In genomic region chr9:69894720-69895119, GRCh38 we compare ENCODE assay signal across 22 cellular contexts.
A peak's percentile ranks its signal among the peaks of the same experiment; 100 is the strongest.
DNase-seq lines count a peak whose midpoint lies in the region; ATAC-seq and TF ChIP-seq lines count a peak whose summit lies in the region.
"Had no signal": no experiment of that assay in that cellular context is flagged by ENCODE, and none has a peak within 500 bp of the region (broad histone marks: within the 10 kb centered on the region; RNA-seq: fewer than 3 reads in every experiment).

No MANE protein-coding gene starts in this region.

- H2AK9ac ChIP-seq in IMR-90 (replicated peaks; ENCODE audit: low read depth, low read length, poor library complexity): no peak overlapping the region

- no peak for TF ChIP-seq POLR2A in IMR-90 (IDR thresholded peaks at IDR 0.05; ENCODE audit: low read depth, low read length)

- H3K27ac Mint-ChIP-seq in Calu3 (ENCODE audit: unreplicated experiment): peak overlapping the region; percentile 27
- H3K27ac Mint-ChIP-seq: CD4-positive, CD25-positive, alpha-beta regulatory T cell had no signal

- H3K9me3 ChIP-seq in IMR-90 (ENCODE audit: control insufficient read depth, insufficient read depth, low read length): no peaks in the 10 kb centered on the region
- H3K9me3 ChIP-seq in hepatocyte (ENCODE audit: low read depth): no peaks in the 10 kb centered on the region
- no peaks in the 10 kb centered on the region for H3K9me3 ChIP-seq in mesenchymal stem cell (ENCODE audit: control insufficient read depth, low read length)
- no peaks in the 10 kb centered on the region for H3K9me3 ChIP-seq in effector memory CD4-positive, alpha-beta T cell (ENCODE audit: control insufficient read depth, low read length)
- no peaks in the 10 kb centered on the region for H3K9me3 ChIP-seq in ascending aorta
- H3K9me3 ChIP-seq: BLaER1, HAP-1, SJCRH30 had no signal

- H3K27me3 ChIP-seq in IMR-90 (ENCODE audit: control insufficient read depth, insufficient read depth, low read length) (no peaks in the 10 kb centered on the region), hepatocyte (no peaks in the 10 kb centered on the region), mesenchymal stem cell (ENCODE audit: control insufficient read depth in 1 of 2, insufficient read depth in 1 of 2, low read length in 2 of 2) (no peaks in the 10 kb centered on the region), ascending aorta (no peaks in the 10 kb centered on the region)
- H3K27me3 ChIP-seq in effector memory CD4-positive, alpha-beta T cell (replicated peaks; ENCODE audit: control insufficient read depth, insufficient read depth, low read length, poor library complexity, severe bottlenecking): no peaks in the 10 kb centered on the region
- H3K27me3 ChIP-seq: BLaER1, SJCRH30 had no signal

- POLR2A ChIA-PET in IMR-90 (lab: Charles Lee; ENCODE audit: unreplicated experiment): no interaction called here

- H3K4me3 Mint-ChIP-seq in Calu3 (ENCODE audit: low read depth, unreplicated experiment): no peak overlapping the region
- H3K4me3 Mint-ChIP-seq: CD4-positive, CD25-positive, alpha-beta regulatory T cell had no signal

- H3K4me1 Mint-ChIP-seq in Calu3 (ENCODE audit: low read depth, unreplicated experiment): peaks cover 38% of the 10 kb centered on the region
- H3K4me1 Mint-ChIP-seq: CD4-positive, CD25-positive, alpha-beta regulatory T cell had no signal

- in situ Hi-C loops in IMR-90 (cut with MboI; ENCODE audit: low sequenced_read_pairs): no loop called here

- peaks cover 6% of the 10 kb centered on the region for H3K36me3 Mint-ChIP-seq in Calu3 (ENCODE audit: insufficient read depth, unreplicated experiment)
- H3K36me3 Mint-ChIP-seq: CD4-positive, CD25-positive, alpha-beta regulatory T cell had no signal

- H3K9me3 Mint-ChIP-seq in Calu3 (ENCODE audit: low read depth, unreplicated experiment): peaks cover 3% of the 10 kb centered on the region
- H3K9me3 Mint-ChIP-seq: CD4-positive, CD25-positive, alpha-beta regulatory T cell had no signal

- H3K4me2 ChIP-seq in IMR-90 (ENCODE audit: low read depth, low read length) (no peak overlapping the region), hepatocyte (no peak overlapping the region), mesenchymal stem cell (ENCODE audit: low read length, poor library complexity, severe bottlenecking) (no peak overlapping the region)
- H3K4me2 ChIP-seq: BLaER1, PC-9 had no signal

- H3K9ac ChIP-seq in IMR-90 (ENCODE audit: low read depth, low read length) (no peak overlapping the region), mesenchymal stem cell (ENCODE audit: low read length) (no peak overlapping the region)
- H3K9ac ChIP-seq: BLaER1 had no signal

- H2AK5ac ChIP-seq in IMR-90 (ENCODE audit: low read depth, low read length) (0 out of 2 replicates have a peak overlapping the region, but pooled peaks have one; percentile 10), mesenchymal stem cell (ENCODE audit: low read length, severe bottlenecking) (peak overlapping the region; percentile 99)

- H3K18ac ChIP-seq in IMR-90 (ENCODE audit: low read depth, low read length) (no peak overlapping the region; the same call in 1 of the 2 replicates), mesenchymal stem cell (ENCODE audit: low read depth in 1 of 2, low read length in 2 of 2) (no peak overlapping the region)

- peak overlapping the region in 1 of 2 experiments; percentile 39 for H2BK12ac ChIP-seq in mesenchymal stem cell (ENCODE audit: low read length in 2 of 2)

- H2AFZ ChIP-seq in IMR-90 (replicated peaks; ENCODE audit: low read length, poor library complexity) (no peak overlapping the region), hepatocyte (no peak overlapping the region), mesenchymal stem cell (ENCODE audit: low read depth, low read length) (no peak overlapping the region)
- H2AFZ ChIP-seq: PC-9 had no signal

- H4K20me1 ChIP-seq in IMR-90 (ENCODE audit: insufficient read depth, low read length) (no peaks in the 10 kb centered on the region), hepatocyte (ENCODE audit: insufficient read depth, poor library complexity, severe bottlenecking) (no peaks in the 10 kb centered on the region)
- H4K20me1 ChIP-seq: BLaER1 had no signal

- TF ChIP-seq RAD21 in IMR-90 (IDR thresholded peaks at IDR 0.05; ENCODE audit: low read length): no peak

- H3K4me3 ChIP-seq in IMR-90 (ENCODE audit: insufficient read depth, low read depth, low read length) (no peak overlapping the region), hepatocyte (no peak overlapping the region), mesenchymal stem cell (ENCODE audit: insufficient read depth in 1 of 2, low read depth in 1 of 2, low read length in 2 of 2) (no peak overlapping the region), ascending aorta (no peak overlapping the region)
- no peak overlapping the region for H3K4me3 ChIP-seq in effector memory CD4-positive, alpha-beta T cell (ENCODE audit: insufficient read depth, low read depth, low read length, poor library complexity, severe bottlenecking)
- H3K4me3 ChIP-seq: BLaER1, HAP-1, K562, PC-9, SJCRH30 had no signal

- dilution Hi-C loops in IMR-90 (cut with HindIII; ENCODE audit: low sequenced_read_pairs, unreplicated experiment): no loop called here

- H2BK5ac ChIP-seq in IMR-90 (ENCODE audit: low read depth, low read length, poor library complexity, severe bottlenecking) (peak overlapping the region; percentile 59), mesenchymal stem cell (ENCODE audit: low read depth, low read length, poor library complexity, severe bottlenecking) (no peak overlapping the region)

- no peaks in the 10 kb centered on the region for H3K36me3 ChIP-seq in IMR-90 (ENCODE audit: control insufficient read depth, insufficient read depth, low read length)
- H3K36me3 ChIP-seq in hepatocyte (replicated peaks; ENCODE audit: insufficient read depth, low read depth): no peaks in the 10 kb centered on the region
- H3K36me3 ChIP-seq in mesenchymal stem cell (ENCODE audit: control insufficient read depth in 1 of 2, insufficient read depth in 2 of 2, low read depth in 1 of 2, low read length in 2 of 2): no peaks in the 10 kb centered on the region
- H3K36me3 ChIP-seq in effector memory CD4-positive, alpha-beta T cell (ENCODE audit: control insufficient read depth, insufficient read depth, low read length): no peaks in the 10 kb centered on the region
- H3K36me3 ChIP-seq in ascending aorta: no peaks in the 10 kb centered on the region
- H3K36me3 ChIP-seq: BLaER1, HAP-1, SJCRH30 had no signal

- no peak for DNase-seq in Calu3
- DNase-seq in IMR-90: no peak
- no peak for DNase-seq in hepatocyte (ENCODE audit: low spot score)
- DNase-seq in mesenchymal stem cell: no peak
- no peak for DNase-seq in effector memory CD4-positive, alpha-beta T cell
- DNase-seq in NCI-H2227 treated with DMSO at 0.1 percent for 48 hours (lab: John Stamatoyannopoulos, UW): no peak
- DNase-seq in ascending aorta (ENCODE audit: low spot score in 2 of 2): no peak
- DNase-seq: CD4-positive, CD25-positive, alpha-beta regulatory T cell; GF-D8; NCI-H1048; NCI-H1417; NCI-H1694; NCI-H2029 treated with DMSO at 0.1 percent for 48 hours; NCI-H526 treated with DMSO at 0.1 percent for 48 hours; PC-9; SJCRH30 had no signal

- H3K23ac ChIP-seq in IMR-90 (ENCODE audit: low read depth, low read length): no peak overlapping the region; the same call in 1 of the 2 replicates
- H3K23ac ChIP-seq in mesenchymal stem cell (ENCODE audit: low read length in 2 of 2): no peak overlapping the region

- H3K27ac ChIP-seq in IMR-90 (ENCODE audit: insufficient read depth, low read length) (no peak overlapping the region), hepatocyte (peak overlapping the region; percentile 29), mesenchymal stem cell (ENCODE audit: low read length, poor library complexity, severe bottlenecking) (no peak overlapping the region), ascending aorta (no peak overlapping the region)
- H3K27ac ChIP-seq in effector memory CD4-positive, alpha-beta T cell (ENCODE audit: insufficient read depth, low read length, poor library complexity, severe bottlenecking): no peak overlapping the region
- H3K27ac ChIP-seq: BLaER1, PC-9, SJCRH30 had no signal

- ATAC-seq in IMR-90 (ENCODE audit: low read depth) (no peak), esophagus mucosa (no peak)
- ATAC-seq: K562, Right ventricle myocardium inferior, SK-N-SH treated with all-trans-retinoic acid at 6 μM for 48 hours had no signal

- H2BK120ac ChIP-seq in IMR-90 (ENCODE audit: low read depth, low read length): peak overlapping the region; percentile 12; the same call in 1 of the 2 replicates
- no peak overlapping the region for H2BK120ac ChIP-seq in mesenchymal stem cell (ENCODE audit: low read depth, low read length)

- H2BK20ac ChIP-seq in IMR-90 (ENCODE audit: low read depth, low read length): peak overlapping the region; percentile 57; the same call in 1 of the 2 replicates

- H4K8ac ChIP-seq in IMR-90 (ENCODE audit: low read depth in 2 of 2, low read length in 2 of 2) (no peak overlapping the region), mesenchymal stem cell (ENCODE audit: low read length) (no peak overlapping the region)

- intact Hi-C loops in Calu3 (cut with micrococcal nuclease; ENCODE audit: unreplicated experiment): no loop called here
- intact Hi-C loops in IMR-90 (cut with micrococcal nuclease): no loop called here
- intact Hi-C loops in ascending aorta (cut with DNase I): no loop called here

- BruUV-seq in Calu3 (replicated peaks; lab: Mats Ljungman, UMichigan): no TSS peak
- BruUV-seq in IMR-90 (replicated peaks; lab: Mats Ljungman, UMichigan): no TSS peak

- H3K4me1 ChIP-seq in IMR-90 (ENCODE audit: control insufficient read depth, insufficient read depth, low read length) (peaks cover 14% of the 10 kb centered on the region), hepatocyte (ENCODE audit: insufficient read depth) (peaks cover 5% of the 10 kb centered on the region), mesenchymal stem cell (ENCODE audit: control insufficient read depth, insufficient read depth, low read depth, low read length) (peaks cover 4% of the 10 kb centered on the region), ascending aorta (no peaks in the 10 kb centered on the region)
- no peaks in the 10 kb centered on the region for H3K4me1 ChIP-seq in effector memory CD4-positive, alpha-beta T cell (ENCODE audit: control insufficient read depth, insufficient read depth, low read length, poor library complexity, severe bottlenecking)
- H3K4me1 ChIP-seq: BLaER1 had no signal

- no peaks in the 10 kb centered on the region for H3K79me2 ChIP-seq in hepatocyte

- H4K5ac ChIP-seq in IMR-90 (ENCODE audit: low read depth, low read length): no peak overlapping the region

- H3K27me3 Mint-ChIP-seq in Calu3 (ENCODE audit: unreplicated experiment): no peaks in the 10 kb centered on the region
- H3K27me3 Mint-ChIP-seq: CD4-positive, CD25-positive, alpha-beta regulatory T cell had no signal

- H4K91ac ChIP-seq in IMR-90 (ENCODE audit: insufficient read depth, low read depth, low read length) (no peak overlapping the region), mesenchymal stem cell (ENCODE audit: low read length) (no peak overlapping the region)

- CTCF ChIA-PET in Calu3 (lab: Charles Lee) (no interaction called here), IMR-90 (lab: Yijun Ruan, JAX) (interaction anchor here (1.3 kb wide), 1 partner anchor 219 kb away, joined by 4 read pairs; no protein-coding TSS in a partner anchor)

- H2BK15ac ChIP-seq in IMR-90 (ENCODE audit: low read depth, low read length): 0 out of 3 replicates have a peak overlapping the region, but pooled peaks have one; percentile 8
- H2BK15ac ChIP-seq in mesenchymal stem cell (ENCODE audit: low read depth, poor library complexity, severe bottlenecking): no peak overlapping the region

- H3K9me1 ChIP-seq in IMR-90 (ENCODE audit: insufficient read depth, low read length): peaks cover 5% of the 10 kb centered on the region

- H3K14ac ChIP-seq in IMR-90 (replicated peaks; ENCODE audit: low read depth, low read length): 0 out of 2 replicates have a peak overlapping the region, but pooled peaks have one; percentile 7
- no peak overlapping the region for H3K14ac ChIP-seq in mesenchymal stem cell (ENCODE audit: low read length in 2 of 2)

- no peaks in the 10 kb centered on the region for H3K9me2 ChIP-seq in hepatocyte (replicated peaks; ENCODE audit: insufficient read depth)

- no peak overlapping the region for H3K4ac ChIP-seq in IMR-90 (ENCODE audit: low read depth, low read length)
- H3K4ac ChIP-seq in mesenchymal stem cell (ENCODE audit: low read depth in 1 of 2, low read length in 2 of 2): no peak overlapping the region

- no peak for TF ChIP-seq CTCF in Calu3 (IDR thresholded peaks at IDR 0.05; ENCODE audit: unreplicated experiment)
- TF ChIP-seq CTCF in IMR-90 (conservative IDR thresholded peaks at IDR 0.05; ENCODE audit: low read depth, low read length): no peak
- TF ChIP-seq CTCF in hepatocyte (IDR thresholded peaks at IDR 0.05; ENCODE audit: poor library complexity): no peak
- no peak for TF ChIP-seq CTCF in ascending aorta (IDR thresholded peaks at IDR 0.05)

- no peaks in the 10 kb centered on the region for H3K79me1 ChIP-seq in IMR-90 (ENCODE audit: low read depth in 1 of 2, low read length in 2 of 2)
- H3K79me1 ChIP-seq in mesenchymal stem cell (replicated peaks; ENCODE audit: low read length, poor library complexity, severe bottlenecking): no peaks in the 10 kb centered on the region

- no peak overlapping the region for H3K56ac ChIP-seq in IMR-90 (ENCODE audit: extremely low read depth, insufficient read depth, low read length)
